Comparison of ENCODE assay signal across 10 cellular contexts in the genomic region with DNA sequence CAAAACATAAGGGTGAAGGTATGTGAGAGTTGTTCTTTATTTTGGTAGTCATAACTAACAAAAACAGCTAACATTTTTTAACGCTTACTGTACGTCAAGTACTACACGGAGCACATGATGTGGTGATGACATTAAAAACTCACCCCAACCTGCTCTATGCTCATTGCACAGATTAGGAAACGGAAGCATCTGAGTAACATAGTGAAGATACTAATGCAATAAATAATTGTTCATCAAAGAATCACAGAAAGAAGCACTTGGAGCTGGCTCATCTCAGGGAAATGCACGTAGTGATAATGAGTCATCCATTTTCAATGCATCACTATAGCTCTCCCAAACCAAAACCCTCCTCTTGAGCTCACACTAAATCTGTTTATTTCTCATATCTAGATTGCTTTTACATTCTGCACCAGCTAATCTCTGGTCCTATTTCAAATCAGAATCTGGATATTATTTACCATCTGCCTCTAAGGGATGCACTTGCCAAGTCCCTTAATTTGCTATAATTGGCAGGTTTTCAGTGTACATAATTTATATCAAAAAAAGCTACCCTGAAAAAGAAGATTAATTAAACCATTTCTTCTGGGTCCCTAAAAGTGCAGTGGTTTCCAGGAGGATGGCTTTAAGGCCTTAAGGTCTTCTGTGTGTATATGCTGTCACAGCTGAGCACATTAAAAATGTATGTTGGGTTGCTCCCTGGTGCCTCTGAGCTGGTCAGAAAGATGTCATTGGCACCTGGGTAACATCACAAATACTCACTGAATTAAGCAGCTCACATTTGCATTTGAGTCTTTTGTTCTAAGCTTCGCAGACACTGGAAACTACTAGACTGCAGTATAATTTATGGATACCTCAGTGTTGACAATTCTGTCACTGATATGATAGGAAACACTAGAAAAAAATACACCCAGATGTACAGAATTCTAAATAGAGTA.
DNase-seq lines count a peak whose midpoint lies in the region; ATAC-seq and TF ChIP-seq lines count a peak whose summit lies in the region.
"Had no signal": no experiment of that assay in that cellular context is flagged by ENCODE, and none has a peak within 500 bp of the region (broad histone marks: within the 10 kb centered on the region; RNA-seq: fewer than 3 reads in every experiment).

No MANE protein-coding gene starts in this region.

- H3K27me3 Mint-ChIP-seq in glutamatergic neuron (ENCODE audit: unreplicated experiment), result peaks cover 2% of the 10 kb centered on the region

- peaks cover 34% of the 10 kb centered on the region for H3K4me1 Mint-ChIP-seq in glutamatergic neuron (ENCODE audit: low read depth, unreplicated experiment)

- H3K27ac ChIP-seq in VCaP, result peak overlapping the region; percentile 37

- CTCF ChIA-PET in AG04449 (lab: Yijun Ruan, JAX), result interaction anchor here (0.6 to 2.0 kb wide), 9 partner anchors 9 to 873 kb away, joined by 3 to 6 read pairs (median 3); no protein-coding TSS in a partner anchor

- no peaks in the 10 kb centered on the region for H3K36me3 Mint-ChIP-seq in glutamatergic neuron (ENCODE audit: unreplicated experiment)
- H3K36me3 Mint-ChIP-seq: CD8-positive, alpha-beta memory T cell had no signal

- DNase-seq in AG04449 (ENCODE audit: low read depth, low spot score) (peak; percentile 98), HS-5 (ENCODE audit: low read depth) (peak; percentile 98), glutamatergic neuron (peak; percentile 18), DMS79 treated with DMSO at 0.1 percent for 48 hours (lab: John Stamatoyannopoulos, UW) (no peak), OCI-M2 (lab: John Stamatoyannopoulos, UW; ENCODE audit: unreplicated experiment) (no peak)
- no peak for DNase-seq in stimulated activated CD4-positive, alpha-beta T cell treated with anti-CD3 and anti-CD28 coated beads, Interleukin-12 subunit alpha, Interleukin-12 subunit beta, amount 100 ng/mL, for 4 hours
- DNase-seq: CD8-positive, alpha-beta memory T cell; occipital lobe had no signal

- no peak overlapping the region for H3K4me3 ChIP-seq in AG04449 (ENCODE audit: low read depth, low read length)

- H3K4me3 Mint-ChIP-seq in glutamatergic neuron (ENCODE audit: unreplicated experiment), result peak overlapping the region; percentile 64
- H3K4me3 Mint-ChIP-seq: CD8-positive, alpha-beta memory T cell had no signal

- TF ChIP-seq CTCF in AG04449 (IDR thresholded peaks at IDR 0.05; ENCODE audit: insufficient read depth, low read length, missing control alignments) (no peak), VCaP (conservative IDR thresholded peaks at IDR 0.05) (no peak), glutamatergic neuron (IDR thresholded peaks at IDR 0.05; ENCODE audit: partially characterized antibody, unreplicated experiment) (no peak)

- H3K27ac Mint-ChIP-seq in glutamatergic neuron (ENCODE audit: unreplicated experiment), result peak overlapping the region; percentile 97
- H3K27ac Mint-ChIP-seq: CD8-positive, alpha-beta memory T cell had no signal

- no peak for ATAC-seq in GM19351 (IDR thresholded peaks at IDR 0.05; ENCODE audit: unreplicated experiment)

- POLR2A ChIA-PET in AG04449 (lab: Yijun Ruan, JAX), result interaction anchor here (0.6 to 4.8 kb wide), 11 partner anchors 50 to 883 kb away, joined by 3 to 54 read pairs (median 4); partner anchors contain the start of gene CITED2

- no peaks in the 10 kb centered on the region for H3K9me3 Mint-ChIP-seq in glutamatergic neuron (ENCODE audit: unreplicated experiment)

Comparison
In these comparisons a context has a peak if more than half of its experiments do, and no peak if none do; other contexts are left out.
1. DNase-seq: peak in AG04449 (single experiment), HS-5 (single experiment) and glutamatergic neuron (single experiment); none in DMS79 treated with DMSO at 0.1 percent for 48 hours (single experiment), OCI-M2 (single experiment) and stimulated activated CD4-positive, alpha-beta T cell treated with anti-CD3 and anti-CD28 coated beads, Interleukin-12 subunit alpha, Interleukin-12 subunit beta, amount 100 ng/mL, for 4 hours (single experiment).